Comparison of ENCODE assay signal across 8 cellular contexts in the genomic region with DNA sequence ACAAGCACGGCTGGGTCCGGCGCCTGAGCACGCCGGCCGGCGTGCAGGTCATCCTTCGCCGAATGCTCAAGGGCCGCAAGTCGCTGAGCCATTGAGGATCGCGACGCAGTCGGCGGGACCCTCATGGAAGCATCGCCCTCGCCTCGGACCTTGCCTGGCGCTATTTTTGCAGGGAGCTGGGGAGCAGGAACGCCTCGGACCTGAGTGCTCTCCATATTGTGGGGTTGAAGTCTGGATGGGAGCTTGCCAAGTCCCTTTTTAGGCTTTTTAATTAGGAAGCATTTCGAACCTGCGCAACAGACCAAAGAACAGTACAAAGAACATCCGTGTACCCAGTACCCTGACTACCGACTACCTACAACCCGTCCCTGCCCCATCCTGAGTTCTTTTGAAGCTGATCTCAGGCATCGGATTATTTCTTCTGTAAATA. TPM values are rescaled to one million over a fixed set of nuclear protein-coding genes. Genes with fewer than 3 reads are reported as not detected.
DNase-seq lines count a peak whose midpoint lies in the region; ATAC-seq and TF ChIP-seq lines count a peak whose summit lies in the region.

No MANE protein-coding gene starts in this region.

- H3K27me3 Mint-ChIP-seq in CD4-positive, alpha-beta memory T cell = no peaks in the 10 kb centered on the region
- H3K27me3 Mint-ChIP-seq in natural killer cell treated with Interleukin-12 subunit alpha and Interleukin-12 subunit beta and Interleukin-15 and Interleukin-18, amount 100 ng/mL, for 72 hours = no peaks in the 10 kb centered on the region

- CTCF ChIA-PET in CD4-positive, alpha-beta memory T cell (lab: Charles Lee; ENCODE audit: partially characterized antibody) = interaction anchor here (0.6 to 2.8 kb wide), 6 partner anchors 13 to 182 kb away, joined by 3 to 10 read pairs (median 4); no protein-coding TSS in a partner anchor

- H3K4me1 Mint-ChIP-seq in CD4-positive, alpha-beta memory T cell = peaks cover 27 to 78% (median 51%) of the 10 kb centered on the region in 4 donors
- H3K4me1 Mint-ChIP-seq in natural killer cell treated with Interleukin-12 subunit alpha and Interleukin-12 subunit beta and Interleukin-15 and Interleukin-18, amount 100 ng/mL, for 72 hours (ENCODE audit: low read depth in 2 of 2) = peaks cover 40% of the 10 kb centered on the region in 2 donors

- H3K9ac ChIP-seq in colonic mucosa (ENCODE audit: low read depth in 2 of 2, low read length in 2 of 2) = peak overlapping the region; percentile 72 to 94

- peak in 1 of 5 donors; percentile 33 for DNase-seq in CD4-positive, alpha-beta memory T cell
- DNase-seq in LNCaP clone FGC (ENCODE audit: low read depth) = no peak
- DNase-seq in colonic mucosa = no peak
- DNase-seq in natural killer cell treated with Interleukin-12 subunit alpha and Interleukin-12 subunit beta and Interleukin-15 and Interleukin-18, amount 100 ng/mL, for 72 hours (ENCODE audit: low spot score) = no peak
- no peak for DNase-seq in omental fat pad (ENCODE audit: low spot score)
- no peak for DNase-seq in germinal center (ENCODE audit: low spot score)
- DNase-seq in NCI-H1048 (lab: John Stamatoyannopoulos, UW) = no peak

- no peaks in the 10 kb centered on the region for H3K9me3 Mint-ChIP-seq in CD4-positive, alpha-beta memory T cell
- no peaks in the 10 kb centered on the region for H3K9me3 Mint-ChIP-seq in natural killer cell treated with Interleukin-12 subunit alpha and Interleukin-12 subunit beta and Interleukin-15 and Interleukin-18, amount 100 ng/mL, for 72 hours

- ATAC-seq in natural killer cell treated with Interleukin-12 subunit alpha and Interleukin-12 subunit beta and Interleukin-15 and Interleukin-18, amount 100 ng/mL, for 72 hours = no peak
- no peak for ATAC-seq in omental fat pad (ENCODE audit: low FRiP score)
- no peak for ATAC-seq in GM21447 (IDR thresholded peaks at IDR 0.05; ENCODE audit: unreplicated experiment)

- H3K27me3 ChIP-seq in CD4-positive, alpha-beta memory T cell (ENCODE audit: insufficient read depth, low read length) = no peaks in the 10 kb centered on the region
- no peaks in the 10 kb centered on the region for H3K27me3 ChIP-seq in colonic mucosa

- peaks cover under 1% of the 10 kb centered on the region for H3K36me3 ChIP-seq in CD4-positive, alpha-beta memory T cell (ENCODE audit: insufficient read depth, low read length)
- H3K36me3 ChIP-seq in colonic mucosa = no peaks in the 10 kb centered on the region

- peaks cover 63% of the 10 kb centered on the region for H3K4me1 ChIP-seq in CD4-positive, alpha-beta memory T cell (ENCODE audit: insufficient read depth, low read length)
- peaks cover 24% of the 10 kb centered on the region for H3K4me1 ChIP-seq in colonic mucosa

- peak overlapping the region; percentile 85 for H3K27ac ChIP-seq in CD4-positive, alpha-beta memory T cell (ENCODE audit: low read depth, low read length)
- H3K27ac ChIP-seq in colonic mucosa = peak overlapping the region; percentile 93

- POLR2A ChIA-PET in CD4-positive, alpha-beta memory T cell (lab: Charles Lee; ENCODE audit: partially characterized antibody) = interaction anchor here (0.6 to 5.8 kb wide), 9 partner anchors 10 to 975 kb away, joined by 3 to 64 read pairs (median 4); a partner anchor contains a TSS

- H3K9me3 ChIP-seq in CD4-positive, alpha-beta memory T cell (ENCODE audit: control insufficient read depth in 1 of 2, low read length in 2 of 2) = no peaks in the 10 kb centered on the region
- no peaks in the 10 kb centered on the region for H3K9me3 ChIP-seq in colonic mucosa

- intact Hi-C loops in CD4-positive, alpha-beta memory T cell (cut with micrococcal nuclease) = loop anchor here (5.0 kb wide), 1 partner anchor 101 kb away; a partner anchor contains a TSS
- intact Hi-C loops in colonic mucosa (cut with DNase I) = no loop called here

- H3K4me3 ChIP-seq in CD4-positive, alpha-beta memory T cell (ENCODE audit: low read length in 2 of 2) = peak overlapping the region; percentile 85 to 90
- H3K4me3 ChIP-seq in LNCaP clone FGC (ENCODE audit: low read depth, low read length) (peak overlapping the region; percentile 78), colonic mucosa (peak overlapping the region; percentile 72)

- H3K36me3 Mint-ChIP-seq in CD4-positive, alpha-beta memory T cell = peaks cover 0 to 8% of the 10 kb centered on the region in 2 donors
- no peaks in the 10 kb centered on the region for H3K36me3 Mint-ChIP-seq in natural killer cell treated with Interleukin-12 subunit alpha and Interleukin-12 subunit beta and Interleukin-15 and Interleukin-18, amount 100 ng/mL, for 72 hours

- peak overlapping the region; percentile 62 to 89 (median 77) for H3K27ac Mint-ChIP-seq in CD4-positive, alpha-beta memory T cell
- peak overlapping the region in 1 of 2 donors; percentile 82 for H3K27ac Mint-ChIP-seq in natural killer cell treated with Interleukin-12 subunit alpha and Interleukin-12 subunit beta and Interleukin-15 and Interleukin-18, amount 100 ng/mL, for 72 hours

- H3K4me3 Mint-ChIP-seq in CD4-positive, alpha-beta memory T cell = peak overlapping the region; percentile 90 to 94 (median 92)
- peak overlapping the region; percentile 78 for H3K4me3 Mint-ChIP-seq in natural killer cell treated with Interleukin-12 subunit alpha and Interleukin-12 subunit beta and Interleukin-15 and Interleukin-18, amount 100 ng/mL, for 72 hours

- TF ChIP-seq CTCF in LNCaP clone FGC (IDR thresholded peaks at IDR 0.05; ENCODE audit: control insufficient read depth, extremely low read depth, insufficient read depth) (no peak), colonic mucosa (IDR thresholded peaks at IDR 0.05) (no peak), omental fat pad (IDR thresholded peaks at IDR 0.05) (no peak)

RNA-seq across cellular contexts. Expression of a gene that starts 0.6 kb away (rescaled TPM):
- total RNA-seq in CD4-positive, alpha-beta memory T cell = 10 to 100 TPM; 69.4 to 74.1 TPM
- polyA plus RNA-seq in CD4-positive, alpha-beta memory T cell = 100 to 1,000 TPM; 231 to 250 TPM
- total RNA-seq in colonic mucosa = 100 to 1,000 TPM; 127 to 184 TPM
- 100 to 1,000 TPM in 1 of 2 donors, 10 to 100 TPM in 1; 61.4 to 106 TPM for total RNA-seq in natural killer cell treated with Interleukin-12 subunit alpha and Interleukin-12 subunit beta and Interleukin-15 and Interleukin-18, amount 100 ng/mL, for 72 hours
- total RNA-seq in omental fat pad = 100 to 1,000 TPM in 3 of 4 donors, 10 to 100 TPM in 1; 87.9 to 134 (median 119) TPM

RNA-seq across cellular contexts. Expression of a gene that starts 3.1 kb away (rescaled TPM):
- 10 to 100 TPM; 36.4 to 42.6 TPM for total RNA-seq in CD4-positive, alpha-beta memory T cell
- polyA plus RNA-seq in CD4-positive, alpha-beta memory T cell = 10 to 100 TPM; 31.6 to 42.6 TPM
- 10 to 100 TPM; 39.1 to 45.0 TPM for total RNA-seq in colonic mucosa
- 10 to 100 TPM; 57.7 to 68.3 TPM for total RNA-seq in natural killer cell treated with Interleukin-12 subunit alpha and Interleukin-12 subunit beta and Interleukin-15 and Interleukin-18, amount 100 ng/mL, for 72 hours
- 10 to 100 TPM in 3 of 4 donors, 1 to 10 TPM in 1; 4.6 to 44.4 (median 23.8) TPM for total RNA-seq in omental fat pad

RNA-seq across cellular contexts. Expression of a gene that starts 3.1 kb away (rescaled TPM):
- total RNA-seq in CD4-positive, alpha-beta memory T cell = 10 to 100 TPM in 1 of 2 experiments, 1 to 10 TPM in 1; 9.3 to 10.1 TPM
- 1 to 10 TPM; 6.0 to 7.9 TPM for polyA plus RNA-seq in CD4-positive, alpha-beta memory T cell
- 1 to 10 TPM; 4.3 to 5.2 TPM for total RNA-seq in colonic mucosa
- 1 to 10 TPM; 6.5 to 6.8 TPM for total RNA-seq in natural killer cell treated with Interleukin-12 subunit alpha and Interleukin-12 subunit beta and Interleukin-15 and Interleukin-18, amount 100 ng/mL, for 72 hours
- total RNA-seq in omental fat pad = 10 to 100 TPM in 2 of 4 donors, 1 to 10 TPM in 2; 6.1 to 13.2 (median 11.1) TPM

RNA-seq across cellular contexts. Expression of a gene that starts 24.6 kb away (rescaled TPM):
- total RNA-seq in CD4-positive, alpha-beta memory T cell = 1 to 10 TPM; 2.8 to 5.1 TPM
- polyA plus RNA-seq in CD4-positive, alpha-beta memory T cell = under 1 TPM; 0.41 to 0.80 TPM
- total RNA-seq in colonic mucosa (under 1 TPM; 0.27 to 0.44 TPM), omental fat pad (under 1 TPM; 0.47 to 0.82 (median 0.52) TPM)
- 10 to 100 TPM in 1 of 2 donors, 1 to 10 TPM in 1; 2.0 to 34.6 TPM for total RNA-seq in natural killer cell treated with Interleukin-12 subunit alpha and Interleukin-12 subunit beta and Interleukin-15 and Interleukin-18, amount 100 ng/mL, for 72 hours

RNA-seq across cellular contexts. Expression of a gene that starts 28.4 kb away (rescaled TPM):
- 10 to 100 TPM; 17.7 to 21.5 TPM for total RNA-seq in CD4-positive, alpha-beta memory T cell
- polyA plus RNA-seq in CD4-positive, alpha-beta memory T cell = under 1 TPM in 1 of 2 donors, not detected in 1; 0.11 TPM
- total RNA-seq in colonic mucosa (10 to 100 TPM in 1 of 2 donors, 1 to 10 TPM in 1; 8.9 to 13.7 TPM), omental fat pad (1 to 10 TPM; 5.5 to 6.1 (median 5.8) TPM)
- 1 to 10 TPM; 5.5 to 7.0 TPM for total RNA-seq in natural killer cell treated with Interleukin-12 subunit alpha and Interleukin-12 subunit beta and Interleukin-15 and Interleukin-18, amount 100 ng/mL, for 72 hours
